10 cellular contexts compared by ENCODE assay signal in the genomic region with DNA sequence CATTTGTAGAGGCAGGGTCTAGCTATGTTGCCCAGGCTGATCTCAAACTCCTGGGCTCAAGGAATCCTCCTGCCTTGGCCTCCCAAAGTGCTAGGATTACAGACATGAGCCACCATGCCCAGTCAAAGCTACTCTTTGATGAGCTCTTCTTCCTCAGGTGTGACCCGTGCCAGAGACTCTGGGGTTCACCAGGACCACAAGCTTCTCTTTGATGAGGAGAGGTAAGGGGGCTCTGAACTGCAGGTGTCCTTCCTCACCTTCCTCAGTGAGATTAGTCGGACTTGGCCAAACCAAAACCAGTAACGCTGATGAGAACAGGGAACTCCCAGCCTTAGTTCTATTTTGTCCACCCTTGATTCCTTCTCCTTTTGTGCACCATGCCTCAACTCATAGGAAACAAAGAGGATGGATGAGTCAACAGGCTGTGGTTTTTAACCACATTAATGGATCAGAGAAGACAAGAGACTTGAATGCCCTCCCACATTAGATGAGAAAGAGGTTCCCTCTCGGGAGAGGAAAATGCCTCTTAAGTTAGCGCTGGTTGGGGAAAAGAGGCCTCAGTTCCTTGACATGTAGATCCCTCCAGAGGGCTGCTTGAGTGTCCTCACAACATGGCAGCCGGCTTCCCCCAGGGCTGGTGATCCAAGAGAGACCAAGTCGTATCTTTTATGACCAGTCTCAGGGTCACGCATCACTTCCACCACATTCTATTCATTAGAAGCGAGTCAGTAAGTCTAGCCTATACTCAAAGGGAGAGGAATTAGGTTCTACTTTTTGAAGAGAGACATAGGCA. TPM values are rescaled to one million over a fixed set of nuclear protein-coding genes. Genes with fewer than 3 reads are reported as not detected.
DNase-seq lines count a peak whose midpoint lies in the region; ATAC-seq and TF ChIP-seq lines count a peak whose summit lies in the region.
"Had no signal": no experiment of that assay in that cellular context is flagged by ENCODE, and none has a peak within 500 bp of the region (broad histone marks: within the 10 kb centered on the region; RNA-seq: fewer than 3 reads in every experiment).

No MANE protein-coding gene starts in this region.

- H3K4me1 ChIP-seq in left lung (peaks cover 0 to 24% of the 10 kb centered on the region in 2 donors), hepatocyte (ENCODE audit: insufficient read depth) (peaks cover 12% of the 10 kb centered on the region)
- H3K4me1 ChIP-seq: SJCRH30 had no signal

- no peak overlapping the region for H3K4me2 ChIP-seq in hepatocyte

- H3K27me3 Mint-ChIP-seq in activated T-helper 17 cell treated with anti-CD3 and anti-CD28 coated beads, Interleukin-2, amount 50 U/mL, for 72 hours = peaks cover 7% of the 10 kb centered on the region

- WGBS in hepatocyte (ENCODE audit: low lambda C conversion rate, missing lambda C conversion rate) = 93% methylated on average over 9 of the region's 9 CpGs

- H3K36me3 ChIP-seq in left lung (no peaks in the 10 kb centered on the region), hepatocyte (replicated peaks; ENCODE audit: insufficient read depth, low read depth) (no peaks in the 10 kb centered on the region), H7 (replicated peaks; ENCODE audit: control insufficient read depth, insufficient read depth, low read length) (no peaks in the 10 kb centered on the region)
- H3K36me3 ChIP-seq: SJCRH30 had no signal

- H4K20me1 ChIP-seq in hepatocyte (ENCODE audit: insufficient read depth, poor library complexity, severe bottlenecking) = no peaks in the 10 kb centered on the region

- H3K4me3 ChIP-seq in left lung (no peak overlapping the region), hepatocyte (no peak overlapping the region), H7 (ENCODE audit: insufficient read depth, low read depth, low read length) (no peak overlapping the region)
- H3K4me3 ChIP-seq: SJCRH30 had no signal

- H3K4me3 Mint-ChIP-seq in activated T-helper 17 cell treated with anti-CD3 and anti-CD28 coated beads, Interleukin-2, amount 50 U/mL, for 72 hours = peak overlapping the region; percentile 76
- H3K4me3 Mint-ChIP-seq: natural killer cell had no signal

- H3K36me3 Mint-ChIP-seq in activated T-helper 17 cell treated with anti-CD3 and anti-CD28 coated beads, Interleukin-2, amount 50 U/mL, for 72 hours (ENCODE audit: low read depth) = no peaks in the 10 kb centered on the region
- H3K36me3 Mint-ChIP-seq: natural killer cell had no signal

- no peaks in the 10 kb centered on the region for H3K9me2 ChIP-seq in hepatocyte (replicated peaks; ENCODE audit: insufficient read depth)

- H2AFZ ChIP-seq in hepatocyte = no peak overlapping the region

- ATAC-seq in activated T-helper 17 cell treated with anti-CD3 and anti-CD28 coated beads, Interleukin-2, amount 50 U/mL, for 72 hours (replicated peaks) = peak; percentile 85
- ATAC-seq in left lung (peak; percentile 67), HG03432 (IDR thresholded peaks at IDR 0.05; ENCODE audit: unreplicated experiment) (no peak)

- DNase-seq in CD1c-positive myeloid dendritic cell (ENCODE audit: extremely low spot score) (peak; percentile 90), LHCN-M2 (ENCODE audit: low read depth) (peak; percentile 86), left lung (no peak), hepatocyte (ENCODE audit: low spot score) (no peak), cerebellar nuclear complex (lab: John Stamatoyannopoulos, UW) (no peak), H7 (no peak)
- DNase-seq: natural killer cell, SJCRH30 had no signal

- TF ChIP-seq CTCF in left lung (IDR thresholded peaks at IDR 0.05) = no peak
- no peak for TF ChIP-seq CTCF in hepatocyte (IDR thresholded peaks at IDR 0.05; ENCODE audit: poor library complexity)

- H3K27ac Mint-ChIP-seq in activated T-helper 17 cell treated with anti-CD3 and anti-CD28 coated beads, Interleukin-2, amount 50 U/mL, for 72 hours = peak overlapping the region; percentile 97
- H3K27ac Mint-ChIP-seq: natural killer cell had no signal

- H3K9me3 ChIP-seq in left lung = no peaks in the 10 kb centered on the region
- H3K9me3 ChIP-seq in hepatocyte (ENCODE audit: low read depth) = no peaks in the 10 kb centered on the region
- H3K9me3 ChIP-seq: SJCRH30 had no signal

- no peaks in the 10 kb centered on the region for H3K9me3 Mint-ChIP-seq in activated T-helper 17 cell treated with anti-CD3 and anti-CD28 coated beads, Interleukin-2, amount 50 U/mL, for 72 hours
- H3K9me3 Mint-ChIP-seq: natural killer cell had no signal

- H3K27me3 ChIP-seq in left lung (peaks cover 0 to 20% of the 10 kb centered on the region in 2 donors), hepatocyte (no peaks in the 10 kb centered on the region), H7 (ENCODE audit: control insufficient read depth, insufficient read depth, low read length) (no peaks in the 10 kb centered on the region)

- peaks cover 12% of the 10 kb centered on the region for H3K4me1 Mint-ChIP-seq in activated T-helper 17 cell treated with anti-CD3 and anti-CD28 coated beads, Interleukin-2, amount 50 U/mL, for 72 hours
- H3K4me1 Mint-ChIP-seq: natural killer cell had no signal

- no peaks in the 10 kb centered on the region for H3K79me2 ChIP-seq in hepatocyte

- H3K27ac ChIP-seq in left lung = no peak overlapping the region
- H3K27ac ChIP-seq in hepatocyte = no peak overlapping the region
- H3K27ac ChIP-seq: SJCRH30 had no signal

- intact Hi-C loops in left lung (cut with DNase I) = no loop called here

RNA-seq across cellular contexts. Expression of gene CTR9, which starts 25.7 kb away (rescaled TPM):
- total RNA-seq in LHCN-M2 (2014; rRNA removed) (20.5 and 25.1 TPM in 2 replicates), left lung (10 to 100 TPM; 33.8 to 38.4 TPM), hepatocyte (28.0 and 29.1 TPM in 2 replicates)
- 14.2 TPM for polyA plus RNA-seq in LHCN-M2 (2012)
- 10 to 100 TPM; 34.0 to 47.4 TPM for total RNA-seq in activated T-helper 17 cell treated with anti-CD3 and anti-CD28 coated beads, Interleukin-2, amount 50 U/mL, for 72 hours
- 23.6 and 24.4 TPM in 2 replicates for polyA plus RNA-seq in hepatocyte
- total RNA-seq in H7 (2014; rRNA removed; shearing (Covaris generic)) = 20.5 and 21.5 TPM in 2 replicates

RNA-seq across cellular contexts. Expression of gene IRAG1, which starts 31.8 kb away (rescaled TPM):
- total RNA-seq in LHCN-M2 (2014; rRNA removed) (0.38 and 1.3 TPM in 2 replicates), left lung (10 to 100 TPM; 17.0 to 17.5 TPM), hepatocyte (5.7 and 7.1 TPM in 2 replicates)
- 0.22 TPM for polyA plus RNA-seq in LHCN-M2 (2012)
- total RNA-seq in activated T-helper 17 cell treated with anti-CD3 and anti-CD28 coated beads, Interleukin-2, amount 50 U/mL, for 72 hours = under 1 TPM in 1 of 2 donors, not detected in 1; 0.13 TPM
- 3.1 and 3.2 TPM in 2 replicates for polyA plus RNA-seq in hepatocyte
- total RNA-seq in H7 (2014; rRNA removed; shearing (Covaris generic)) = 3.0 and 4.5 TPM in 2 replicates
- total RNA-seq: SJCRH30 had no signal

Comparison
In these comparisons a context has a peak if more than half of its experiments do, and no peak if none do; other contexts are left out.
1. DNase-seq: peak in CD1c-positive myeloid dendritic cell (single experiment) and LHCN-M2 (single experiment); none in left lung (0 of 2), hepatocyte (single experiment), cerebellar nuclear complex (0 of 2) and H7 (single experiment).